Comparison of ENCODE assay signal across 8 cellular contexts in the genomic region with DNA sequence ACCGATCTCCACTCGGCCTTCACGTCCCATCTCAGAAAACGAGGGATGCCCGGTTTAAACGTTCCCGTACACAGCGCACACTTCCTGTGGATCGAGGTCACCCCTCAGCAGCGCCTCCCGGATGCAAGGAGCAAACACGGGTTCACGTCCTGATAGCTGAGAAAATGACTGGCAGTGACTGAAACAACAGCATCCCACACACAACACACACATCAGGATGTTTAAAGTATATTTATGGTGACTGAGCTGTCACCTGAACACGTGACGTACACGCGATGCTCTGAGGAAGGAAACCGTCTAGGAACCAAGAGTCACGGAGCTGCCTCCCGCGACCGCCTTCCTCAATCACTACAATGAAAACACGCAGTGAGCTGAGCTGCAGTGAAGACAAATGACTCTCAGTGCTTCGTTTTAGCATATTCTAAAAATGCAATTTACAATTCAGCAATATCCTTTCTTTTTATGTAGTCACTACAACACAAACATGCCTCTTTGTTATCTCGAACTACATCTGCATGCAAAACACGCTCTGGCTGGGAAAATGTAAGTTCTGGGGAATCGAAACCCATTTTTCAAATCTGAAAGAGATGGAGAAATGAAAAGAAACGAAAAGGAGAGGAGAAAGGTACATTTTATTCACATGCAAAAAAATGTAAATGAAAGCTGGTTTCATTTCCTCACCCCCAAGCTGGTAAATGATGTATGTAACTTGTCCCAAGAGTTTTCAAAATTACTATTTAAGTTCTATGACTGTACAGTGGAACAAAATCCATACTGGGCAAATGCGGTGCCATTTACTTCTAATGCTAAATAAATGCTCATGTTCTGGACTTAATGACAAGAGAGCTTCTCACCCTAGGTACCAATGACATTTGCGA. TPM values are rescaled to one million over a fixed set of nuclear protein-coding genes. Genes with fewer than 3 reads are reported as not detected.
A peak's percentile ranks its signal among the peaks of the same experiment; 100 is the strongest.
DNase-seq lines count a peak whose midpoint lies in the region; ATAC-seq and TF ChIP-seq lines count a peak whose summit lies in the region.

No MANE protein-coding gene starts in this region.

- H3K4me3 ChIP-seq in tibial artery: no peak overlapping the region

- H3K27me3 ChIP-seq in tibial artery: no peaks in the 10 kb centered on the region

- H3K4me1 ChIP-seq in tibial artery: peaks cover 0 to 12% (median 0%) of the 10 kb centered on the region in 4 donors

- H3K9me3 ChIP-seq in tibial artery: no peaks in the 10 kb centered on the region

- peak; percentile 42 for ATAC-seq in HG03571 (IDR thresholded peaks at IDR 0.05; ENCODE audit: unreplicated experiment)

- peak; percentile 65 for DNase-seq in GM20000 (ENCODE audit: low spot score)
- DNase-seq in activated T-helper 9 cell treated with anti-CD3 and anti-CD28 coated beads, Interleukin-2, amount 50 U/mL, for 16 hours (ENCODE audit: low read depth): peak; percentile 50
- DNase-seq in midbrain (lab: John Stamatoyannopoulos, UW): peak; percentile 37
- DNase-seq in GM19238 (ENCODE audit: insufficient read length, low spot score): no peak
- DNase-seq in tibial artery: no peak
- DNase-seq in DMS79 (lab: John Stamatoyannopoulos, UW): no peak

- intact Hi-C loops in tibial artery (cut with DNase I; ENCODE audit: low total_unique reads): no loop called here

- peaks cover 0 to 4% (median 0%) of the 10 kb centered on the region in 3 donors for H3K36me3 ChIP-seq in tibial artery

- TF ChIP-seq CTCF in GM20000 (IDR thresholded peaks at IDR 0.05; ENCODE audit: extremely low read depth, missing control alignments) (no peak), tibial artery (IDR thresholded peaks at IDR 0.05) (no peak)

- H3K27ac ChIP-seq in temporal lobe (ENCODE audit: low read depth, low read length): peak overlapping the region; percentile 60
- no peak overlapping the region for H3K27ac ChIP-seq in tibial artery

RNA-seq across cellular contexts. Expression of gene HDAC4, which starts 19.8 kb away (rescaled TPM):
- 24.1 TPM for total RNA-seq in temporal lobe

Comparison
In these comparisons a context has a peak if more than half of its experiments do, and no peak if none do; other contexts are left out.
1. DNase-seq: peak in GM20000 (single experiment), activated T-helper 9 cell treated with anti-CD3 and anti-CD28 coated beads, Interleukin-2, amount 50 U/mL, for 16 hours (single experiment) and midbrain (single experiment); none in GM19238 (single experiment), tibial artery (0 of 2) and DMS79 (single experiment).